Comparison of ENCODE assay signal across 14 cellular contexts in the genomic region with DNA sequence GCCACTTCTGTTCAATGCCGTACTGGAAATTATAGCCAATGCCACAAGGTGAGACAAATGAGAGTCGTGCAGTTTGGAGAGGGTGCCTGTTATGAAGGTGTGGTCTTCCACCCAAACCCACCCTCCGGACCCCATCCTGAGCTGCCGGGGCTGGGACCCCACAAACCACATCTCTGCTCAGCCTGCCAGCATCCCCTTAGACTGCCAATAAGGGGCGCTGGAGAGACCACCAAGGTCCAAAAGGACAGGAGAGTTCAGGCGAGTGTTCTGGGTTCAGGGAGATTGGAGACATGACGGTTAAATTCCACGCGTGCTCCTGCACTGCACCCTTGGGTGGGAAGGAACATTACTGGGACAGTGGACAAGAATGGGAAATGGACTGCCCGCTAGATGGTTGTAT. TPM values are rescaled to one million over a fixed set of nuclear protein-coding genes. Genes with fewer than 3 reads are reported as not detected.
DNase-seq lines count a peak whose midpoint lies in the region; ATAC-seq and TF ChIP-seq lines count a peak whose summit lies in the region.
"Had no signal": no experiment of that assay in that cellular context is flagged by ENCODE, and none has a peak within 500 bp of the region (broad histone marks: within the 10 kb centered on the region; RNA-seq: fewer than 3 reads in every experiment).

No MANE protein-coding gene starts in this region.

- H3K36me3 Mint-ChIP-seq in progenitor cell of endocrine pancreas (ENCODE audit: insufficient read depth) = no peaks in the 10 kb centered on the region

- DNase-seq in ELF-1 (ENCODE audit: low read depth, low spot score) (peak; percentile 47), NB4 (ENCODE audit: low read depth) (no peak), fibroblast of villous mesenchyme (ENCODE audit: low read depth) (no peak), progenitor cell of endocrine pancreas (ENCODE audit: low spot score, unreplicated experiment) (no peak), NCI-H1436 (lab: John Stamatoyannopoulos, UW) (no peak), LoVo (ENCODE audit: low spot score) (no peak)
- DNase-seq: activated CD4-positive, CD25-positive, alpha-beta regulatory T cell; amniotic stem cell; head of caudate nucleus; NCI-H2029 treated with DMSO at 0.1 percent for 48 hours; stimulated activated CD4-positive, alpha-beta T cell treated with anti-CD3 and anti-CD28 coated beads, Interleukin-2, amount 100 ng/mL, for 24 hours had no signal

- TF ChIP-seq CTCF in NB4 (IDR thresholded peaks at IDR 0.05; ENCODE audit: low read depth, low read length) (peak; percentile 30), fibroblast of villous mesenchyme (IDR thresholded peaks at IDR 0.05; ENCODE audit: insufficient read depth, low read depth, low read length) (peak; percentile 22), progenitor cell of endocrine pancreas (IDR thresholded peaks at IDR 0.05; ENCODE audit: unreplicated experiment) (peak; percentile 39)

- no peak for ATAC-seq in GM18870 (IDR thresholded peaks at IDR 0.05; ENCODE audit: unreplicated experiment)
- no peak for ATAC-seq in HG02981 (IDR thresholded peaks at IDR 0.05; ENCODE audit: unreplicated experiment)

- peaks cover 47% of the 10 kb centered on the region for H3K4me1 Mint-ChIP-seq in progenitor cell of endocrine pancreas (ENCODE audit: low read depth)

- H3K4me3 ChIP-seq in NB4 (ENCODE audit: low read depth, low read length) (no peak overlapping the region), fibroblast of villous mesenchyme (ENCODE audit: low read depth, low read length) (no peak overlapping the region)
- H3K4me3 ChIP-seq: pancreas had no signal

- no peaks in the 10 kb centered on the region for H3K27me3 Mint-ChIP-seq in progenitor cell of endocrine pancreas

- peak overlapping the region; percentile 93 for H3K27ac Mint-ChIP-seq in progenitor cell of endocrine pancreas

- no peak for TF ChIP-seq POLR2A in NB4 (IDR thresholded peaks at IDR 0.05; ENCODE audit: extremely low read depth, insufficient read length)

- H3K4me3 Mint-ChIP-seq in progenitor cell of endocrine pancreas (ENCODE audit: low read depth) = no peak overlapping the region

- H3K9me3 Mint-ChIP-seq in progenitor cell of endocrine pancreas (ENCODE audit: low read depth) = no peaks in the 10 kb centered on the region

RNA-seq across cellular contexts. Expression of gene COL18A1, which starts 48.7 kb away (rescaled TPM):
- 33.7 and 45.1 TPM in 2 replicates for total RNA-seq in fibroblast of villous mesenchyme
- total RNA-seq in progenitor cell of endocrine pancreas = 271 TPM in 2 replicates
